In genomic region chr6:127266178-127266891, GRCh38 we compare ENCODE assay signal across 8 cellular contexts. TPM values are rescaled to one million over a fixed set of nuclear protein-coding genes. Genes with fewer than 3 reads are reported as not detected.
DNase-seq lines count a peak whose midpoint lies in the region; ATAC-seq and TF ChIP-seq lines count a peak whose summit lies in the region.

TSS of gene RNF146 (plus strand) at chr6:127266864. CDS start at chr6:127280339, 13,475 bp downstream.

- H3K4me1 ChIP-seq in BE2C: no peaks in the 10 kb centered on the region

- peak; percentile 85 for TF ChIP-seq CTCF in BE2C (IDR thresholded peaks at IDR 0.05; ENCODE audit: low read depth, low read length)

- peak within 1 kb of the TSS; percentile 92 for H3K4me3 ChIP-seq in BE2C (ENCODE audit: low read depth, low read length)

- DNase-seq in BE2C (peak; percentile 82), GM19238 (ENCODE audit: insufficient read length, low spot score) (peak; percentile 71), NCI-H460 (ENCODE audit: extremely low read depth, low read depth) (peak; percentile 60), dedifferentiated amniotic fluid mesenchymal stem cell (ENCODE audit: extremely low spot score) (peak; percentile 91), left lobe of liver (ENCODE audit: low spot score) (peak; percentile 89)
- DNase-seq in activated CD4-positive, alpha-beta T cell treated with anti-CD3 and anti-CD28 coated beads for 48 hours: peak; percentile 75
- peak; percentile 74 to 78 for DNase-seq in stimulated activated CD4-positive, alpha-beta T cell treated with anti-CD3 and anti-CD28 coated beads, Interleukin-2, amount 100 ng/mL, for 24 hours

- no peaks in the 10 kb centered on the region for H3K9me3 ChIP-seq in BE2C

- peak; percentile 88 for ATAC-seq in HG03439 (IDR thresholded peaks at IDR 0.05; ENCODE audit: unreplicated experiment)
- ATAC-seq in left lobe of liver: peak; percentile 92

- H3K36me3 ChIP-seq in BE2C: no peaks in the 10 kb centered on the region; the same call in 1 of the 2 replicates

- H3K27me3 ChIP-seq in BE2C: peaks cover 4% of the 10 kb centered on the region; the same call in 1 of the 2 replicates

RNA-seq across cellular contexts. Expression of gene RNF146, which starts in this region (rescaled TPM):
- 36.0 TPM for polyA plus RNA-seq in BE2C (2012; ENCODE audit: insufficient read depth, insufficient read length, low read depth)
- total RNA-seq in NCI-H460 (2014; rRNA removed; shearing (Covaris generic)): 20.8 and 21.2 TPM in 2 replicates
- 26.9 and 39.0 TPM in 2 replicates for polyA plus RNA-seq in NCI-H460 (2014; cell fraction: nucleus; rRNA removed)
- 15.8 TPM for total RNA-seq in left lobe of liver

Comparison
In these comparisons a context has a peak if more than half of its experiments do, and no peak if none do; other contexts are left out.
1. Peak in every context shown above with its lines: DNase-seq, ATAC-seq and H3K4me3 ChIP-seq.